In the genomic region with DNA sequence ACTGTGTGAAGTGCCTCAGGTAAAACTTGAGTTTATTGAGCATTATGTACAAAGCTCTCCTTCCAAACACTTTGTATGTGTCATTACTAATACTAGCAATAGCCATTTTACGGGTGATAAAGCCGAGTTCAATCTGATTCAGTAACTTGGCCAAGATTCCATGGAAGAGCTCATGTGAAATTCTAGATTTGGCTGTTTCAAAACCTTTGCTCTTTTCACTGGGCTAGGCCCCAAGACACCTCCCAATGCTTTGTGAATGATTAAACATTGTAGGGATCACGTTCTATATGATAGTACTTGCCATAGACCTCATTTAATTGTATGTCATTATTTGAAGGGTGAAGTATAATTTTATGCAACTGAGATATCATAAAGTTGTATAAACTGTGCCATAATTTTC, we compare ENCODE assay signal across 20 cellular contexts. TPM values are rescaled to one million over a fixed set of nuclear protein-coding genes. Genes with fewer than 3 reads are reported as not detected.
A peak's percentile ranks its signal among the peaks of the same experiment; 100 is the strongest.
DNase-seq lines count a peak whose midpoint lies in the region; ATAC-seq, FAIRE-seq and TF ChIP-seq lines count a peak whose summit lies in the region.
"Had no signal": no experiment of that assay in that cellular context is flagged by ENCODE, and none has a peak within 500 bp of the region (broad histone marks: within the 10 kb centered on the region; RNA-seq: fewer than 3 reads in every experiment).

No MANE protein-coding gene starts in this region.

- no peak overlapping the region for H3K23ac ChIP-seq in mesenchymal stem cell (ENCODE audit: low read length in 2 of 2)

- no peak overlapping the region for H2AK5ac ChIP-seq in mesenchymal stem cell (ENCODE audit: low read length, severe bottlenecking)

- intact Hi-C loops in endothelial cell of umbilical vein (cut with micrococcal nuclease), result loop anchor here (1.0 kb wide), 1 partner anchor 8 kb away; no protein-coding TSS in a partner anchor
- intact Hi-C loops in transverse colon (cut with DNase I; ENCODE audit: low total_unique reads), result no loop called here
- intact Hi-C loops in activated CD8-positive, alpha-beta T cell treated with anti-CD3 and anti-CD28 coated beads for 36 hours (cut with micrococcal nuclease), result no loop called here

- H3K27me3 Mint-ChIP-seq in activated naive CD8-positive, alpha-beta T cell treated with anti-CD3 and anti-CD28 coated beads for 36 hours, result no peaks in the 10 kb centered on the region
- H3K27me3 Mint-ChIP-seq in activated naive CD8-positive, alpha-beta T cell treated with anti-CD3 and anti-CD28 coated beads, Interleukin-2, amount 50 U/mL, for 24 hours, result no peaks in the 10 kb centered on the region
- no peaks in the 10 kb centered on the region for H3K27me3 Mint-ChIP-seq in activated CD8-positive, alpha-beta T cell treated with anti-CD3 and anti-CD28 coated beads for 36 hours
- H3K27me3 Mint-ChIP-seq: activated CD8-positive, alpha-beta memory T cell treated with anti-CD3 and anti-CD28 coated beads, Interleukin-2, amount 10 ng/mL, durations not matched to agents 7 days and 5 days; brain; CD4-positive, CD25-positive, alpha-beta regulatory T cell had no signal

- no peaks in the 10 kb centered on the region for H3K9me1 ChIP-seq in endothelial cell of umbilical vein (replicated peaks; ENCODE audit: control insufficient read depth, extremely low read depth, insufficient read depth, low read length)

- in situ Hi-C loops in transverse colon (cut with MboI; ENCODE audit: low pct_ligation_motif_present in 1 of 4, low pct_unique_long_range_greater_than_20kb in 1 of 4, low sequenced_read_pairs in 3 of 4), result no loop called here
- in situ Hi-C loops in G401 (cut with HindIII; ENCODE audit: low sequenced_read_pairs), result no loop called here

- H3K4me3 ChIP-seq in endothelial cell of umbilical vein (replicated peaks in 1 of 3; ENCODE audit: insufficient read depth in 1 of 3, low read depth in 1 of 3, low read length in 3 of 3) (no peak overlapping the region), mesenchymal stem cell (ENCODE audit: insufficient read depth in 1 of 2, low read depth in 1 of 2, low read length in 2 of 2) (peak overlapping the region in 1 of 2 experiments; percentile 17), transverse colon (no peak overlapping the region)
- H3K4me3 ChIP-seq: upper lobe of right lung had no signal

- no peaks in the 10 kb centered on the region for H3K79me1 ChIP-seq in mesenchymal stem cell (replicated peaks; ENCODE audit: low read length, poor library complexity, severe bottlenecking)

- H3K36me3 ChIP-seq in endothelial cell of umbilical vein (ENCODE audit: control insufficient read depth in 2 of 2, extremely low read depth in 1 of 2, insufficient read depth in 2 of 2, low read length in 2 of 2) (no peaks in the 10 kb centered on the region), mesenchymal stem cell (ENCODE audit: control insufficient read depth in 1 of 2, insufficient read depth in 2 of 2, low read depth in 1 of 2, low read length in 2 of 2) (no peaks in the 10 kb centered on the region), transverse colon (no peaks in the 10 kb centered on the region)
- H3K36me3 ChIP-seq: upper lobe of right lung had no signal

- H4K8ac ChIP-seq in mesenchymal stem cell (ENCODE audit: low read length), result no peak overlapping the region

- H3K36me3 Mint-ChIP-seq in activated naive CD8-positive, alpha-beta T cell treated with anti-CD3 and anti-CD28 coated beads for 36 hours, result no peaks in the 10 kb centered on the region
- no peaks in the 10 kb centered on the region for H3K36me3 Mint-ChIP-seq in activated naive CD8-positive, alpha-beta T cell treated with anti-CD3 and anti-CD28 coated beads, Interleukin-2, amount 50 U/mL, for 24 hours (ENCODE audit: low read depth)
- no peaks in the 10 kb centered on the region for H3K36me3 Mint-ChIP-seq in activated CD8-positive, alpha-beta T cell treated with anti-CD3 and anti-CD28 coated beads for 36 hours (ENCODE audit: low read depth)
- H3K36me3 Mint-ChIP-seq: brain; CD4-positive, CD25-positive, alpha-beta regulatory T cell had no signal

- DNase-seq in activated naive CD8-positive, alpha-beta T cell treated with anti-CD3 and anti-CD28 coated beads for 36 hours, result no peak
- no peak for DNase-seq in activated naive CD8-positive, alpha-beta T cell treated with anti-CD3 and anti-CD28 coated beads, Interleukin-2, amount 50 U/mL, for 24 hours
- DNase-seq in endothelial cell of umbilical vein (ENCODE audit: low read depth, low spot score) (no peak), mesenchymal stem cell (no peak), transverse colon (no peak), Kasumi-1 (lab: John Stamatoyannopoulos, UW) (no peak), G401 (ENCODE audit: low spot score) (no peak)
- no peak for DNase-seq in activated CD8-positive, alpha-beta T cell treated with anti-CD3 and anti-CD28 coated beads for 36 hours
- DNase-seq: 8988T; activated CD4-positive, alpha-beta T cell treated with anti-CD3 and anti-CD28 coated beads for 1 hour; activated CD8-positive, alpha-beta memory T cell treated with anti-CD3 and anti-CD28 coated beads, Interleukin-2, amount 10 ng/mL, durations not matched to agents 7 days and 5 days; CD4-positive, CD25-positive, alpha-beta regulatory T cell; DMS79 treated with DMSO at 0.1 percent for 48 hours; effector CD8-positive, alpha-beta T cell; foreskin melanocyte; NCI-H2081; NCI-H526 treated with DMSO at 0.1 percent for 48 hours; T-helper 9 cell; upper lobe of right lung had no signal

- dilution Hi-C loops in endothelial cell of umbilical vein (cut with MboI; ENCODE audit: extremely low pct_ligation_motif_present, low sequenced_read_pairs), result no loop called here

- H3K14ac ChIP-seq in mesenchymal stem cell (ENCODE audit: low read length in 2 of 2), result no peak overlapping the region

- H2BK15ac ChIP-seq in mesenchymal stem cell (ENCODE audit: low read depth, poor library complexity, severe bottlenecking), result no peak overlapping the region

- no peaks in the 10 kb centered on the region for H3K27me3 ChIP-seq in endothelial cell of umbilical vein (ENCODE audit: control insufficient read depth in 2 of 2, insufficient read depth in 2 of 2, low read length in 2 of 2)
- no peaks in the 10 kb centered on the region for H3K27me3 ChIP-seq in mesenchymal stem cell (ENCODE audit: control insufficient read depth in 1 of 2, insufficient read depth in 1 of 2, low read length in 2 of 2)
- no peaks in the 10 kb centered on the region for H3K27me3 ChIP-seq in transverse colon
- H3K27me3 ChIP-seq: upper lobe of right lung had no signal

- no peak overlapping the region for H2BK12ac ChIP-seq in mesenchymal stem cell (ENCODE audit: low read length in 2 of 2)

- H3K27ac Mint-ChIP-seq in activated naive CD8-positive, alpha-beta T cell treated with anti-CD3 and anti-CD28 coated beads for 36 hours, result peak overlapping the region; percentile 12
- H3K27ac Mint-ChIP-seq in activated naive CD8-positive, alpha-beta T cell treated with anti-CD3 and anti-CD28 coated beads, Interleukin-2, amount 50 U/mL, for 24 hours, result no peak overlapping the region
- no peak overlapping the region for H3K27ac Mint-ChIP-seq in activated CD8-positive, alpha-beta T cell treated with anti-CD3 and anti-CD28 coated beads for 36 hours
- H3K27ac Mint-ChIP-seq: CD4-positive, CD25-positive, alpha-beta regulatory T cell had no signal

- peak overlapping the region; percentile 17 for H3K4me2 ChIP-seq in endothelial cell of umbilical vein (ENCODE audit: insufficient read depth, low read length)
- H3K4me2 ChIP-seq in mesenchymal stem cell (ENCODE audit: low read length, poor library complexity, severe bottlenecking), result no peak overlapping the region

- H2AFZ ChIP-seq in endothelial cell of umbilical vein (ENCODE audit: low read depth, low read length), result no peak overlapping the region
- H2AFZ ChIP-seq in mesenchymal stem cell (ENCODE audit: low read depth, low read length), result no peak overlapping the region

- FAIRE-seq in endothelial cell of umbilical vein (lab: Jason Lieb, UNC), result no peak

- ATAC-seq in activated naive CD8-positive, alpha-beta T cell treated with anti-CD3 and anti-CD28 coated beads, Interleukin-2, amount 50 U/mL, for 24 hours, result no peak
- ATAC-seq in activated CD8-positive, alpha-beta T cell treated with anti-CD3 and anti-CD28 coated beads for 36 hours, result no peak
- ATAC-seq: activated CD8-positive, alpha-beta memory T cell treated with anti-CD3 and anti-CD28 coated beads, Interleukin-2, amount 10 ng/mL, durations not matched to agents 7 days and 5 days; upper lobe of right lung had no signal

- H3K27ac ChIP-seq in endothelial cell of umbilical vein (ENCODE audit: insufficient read depth, low read depth, low read length) (peak overlapping the region; percentile 7), mesenchymal stem cell (ENCODE audit: low read length, poor library complexity, severe bottlenecking) (no peak overlapping the region), transverse colon (peak overlapping the region; percentile 56 to 70 (median 64))
- H3K27ac ChIP-seq: upper lobe of right lung had no signal

- H3K18ac ChIP-seq in mesenchymal stem cell (ENCODE audit: low read depth in 1 of 2, low read length in 2 of 2), result no peak overlapping the region

- H3K79me2 ChIP-seq in endothelial cell of umbilical vein (ENCODE audit: control insufficient read depth, insufficient read depth, low read length), result no peaks in the 10 kb centered on the region

- TF ChIP-seq EP300 in transverse colon (IDR thresholded peaks at IDR 0.05; ENCODE audit: low read depth), result no peak

- H3K4me1 ChIP-seq in endothelial cell of umbilical vein (ENCODE audit: control insufficient read depth, extremely low read depth, insufficient read depth, low read length) (peaks cover 25% of the 10 kb centered on the region), mesenchymal stem cell (ENCODE audit: control insufficient read depth, insufficient read depth, low read depth, low read length) (peaks cover 2% of the 10 kb centered on the region), transverse colon (peaks cover 4 to 36% (median 14%) of the 10 kb centered on the region in 4 donors)

- H3K9ac ChIP-seq in endothelial cell of umbilical vein (replicated peaks; ENCODE audit: extremely low read depth, insufficient read depth, low read length) (no peak overlapping the region), mesenchymal stem cell (ENCODE audit: low read length) (peak overlapping the region; percentile 31)

- POLR2A ChIA-PET in endothelial cell of umbilical vein (lab: Charles Lee), result no interaction called here
- POLR2A ChIA-PET in activated CD8-positive, alpha-beta T cell treated with anti-CD3 and anti-CD28 coated beads for 36 hours (lab: Charles Lee), result interaction anchor here (0.9 to 4.2 kb wide), 3 partner anchors 9 to 17 kb away, joined by 3 to 33 read pairs (median 3); partner anchors contain the start of gene NFE2L2

- no peak overlapping the region for H4K91ac ChIP-seq in mesenchymal stem cell (ENCODE audit: low read length)

- CTCF ChIA-PET in endothelial cell of umbilical vein (lab: Charles Lee), result interaction anchor here (0.7 to 3.2 kb wide), 3 partner anchors 9 to 109 kb away, joined by 3 to 18 read pairs (median 8); partner anchors contain the start of gene NFE2L2
- CTCF ChIA-PET in activated CD8-positive, alpha-beta T cell treated with anti-CD3 and anti-CD28 coated beads for 36 hours (lab: Charles Lee), result interaction anchor here (1.0 to 3.6 kb wide), 5 partner anchors 9 to 125 kb away, joined by 3 to 14 read pairs (median 4); partner anchors contain the start of gene NFE2L2

- H3K9me3 Mint-ChIP-seq in activated naive CD8-positive, alpha-beta T cell treated with anti-CD3 and anti-CD28 coated beads for 36 hours, result no peaks in the 10 kb centered on the region
- no peaks in the 10 kb centered on the region for H3K9me3 Mint-ChIP-seq in activated naive CD8-positive, alpha-beta T cell treated with anti-CD3 and anti-CD28 coated beads, Interleukin-2, amount 50 U/mL, for 24 hours
- H3K9me3 Mint-ChIP-seq in activated CD8-positive, alpha-beta T cell treated with anti-CD3 and anti-CD28 coated beads for 36 hours, result no peaks in the 10 kb centered on the region
- H3K9me3 Mint-ChIP-seq: brain; CD4-positive, CD25-positive, alpha-beta regulatory T cell had no signal

- no peak overlapping the region for H2BK120ac ChIP-seq in mesenchymal stem cell (ENCODE audit: low read depth, low read length)

- H3K4me1 Mint-ChIP-seq in activated naive CD8-positive, alpha-beta T cell treated with anti-CD3 and anti-CD28 coated beads for 36 hours, result peaks cover 36% of the 10 kb centered on the region
- peaks cover 26% of the 10 kb centered on the region for H3K4me1 Mint-ChIP-seq in activated naive CD8-positive, alpha-beta T cell treated with anti-CD3 and anti-CD28 coated beads, Interleukin-2, amount 50 U/mL, for 24 hours
- H3K4me1 Mint-ChIP-seq in activated CD8-positive, alpha-beta T cell treated with anti-CD3 and anti-CD28 coated beads for 36 hours (ENCODE audit: low read depth), result peaks cover 35% of the 10 kb centered on the region

- H3K4ac ChIP-seq in mesenchymal stem cell (ENCODE audit: low read depth in 1 of 2, low read length in 2 of 2), result no peak overlapping the region

- no peak overlapping the region for H2BK5ac ChIP-seq in mesenchymal stem cell (ENCODE audit: low read depth, low read length, poor library complexity, severe bottlenecking)

- BruUV-seq in endothelial cell of umbilical vein (replicated peaks; lab: Mats Ljungman, UMichigan), result no TSS peak

- TF ChIP-seq POLR2A in endothelial cell of umbilical vein (IDR thresholded peaks at IDR 0.05; ENCODE audit: low read depth, low read length), result no peak
- no peak for TF ChIP-seq POLR2A in transverse colon (IDR thresholded peaks at IDR 0.05)

- H3K4me3 Mint-ChIP-seq in activated naive CD8-positive, alpha-beta T cell treated with anti-CD3 and anti-CD28 coated beads for 36 hours, result no peak overlapping the region
- no peak overlapping the region for H3K4me3 Mint-ChIP-seq in activated naive CD8-positive, alpha-beta T cell treated with anti-CD3 and anti-CD28 coated beads, Interleukin-2, amount 50 U/mL, for 24 hours
- H3K4me3 Mint-ChIP-seq in activated CD8-positive, alpha-beta T cell treated with anti-CD3 and anti-CD28 coated beads for 36 hours, result no peak overlapping the region
- H3K4me3 Mint-ChIP-seq: activated CD8-positive, alpha-beta memory T cell treated with anti-CD3 and anti-CD28 coated beads, Interleukin-2, amount 10 ng/mL, durations not matched to agents 7 days and 5 days; CD4-positive, CD25-positive, alpha-beta regulatory T cell had no signal

- H4K20me1 ChIP-seq in endothelial cell of umbilical vein (replicated peaks; ENCODE audit: control insufficient read depth, extremely low read depth, insufficient read depth, low read length), result no peaks in the 10 kb centered on the region

- 92% methylated on average over 2 of the region's 3 CpGs for WGBS in mesenchymal stem cell
- 40 to 60% methylated on average over 3 of the region's 3 CpGs for WGBS in transverse colon (ENCODE audit: low coverage in 1 of 2), 2 donors

- no peaks in the 10 kb centered on the region for H3K9me3 ChIP-seq in endothelial cell of umbilical vein (replicated peaks; ENCODE audit: control insufficient read depth, insufficient read depth, low read length)
- H3K9me3 ChIP-seq in mesenchymal stem cell (ENCODE audit: control insufficient read depth, low read length), result no peaks in the 10 kb centered on the region
- no peaks in the 10 kb centered on the region for H3K9me3 ChIP-seq in transverse colon
- H3K9me3 ChIP-seq: upper lobe of right lung had no signal

- TF ChIP-seq CTCF in endothelial cell of umbilical vein (IDR thresholded peaks at IDR 0.05; ENCODE audit: extremely low read depth in 1 of 2, insufficient read depth in 1 of 2, low read depth in 1 of 2, low read length in 2 of 2), result no peak
- no peak for TF ChIP-seq CTCF in transverse colon (IDR thresholded peaks at IDR 0.05)
- no peak for TF ChIP-seq CTCF in activated CD8-positive, alpha-beta T cell treated with anti-CD3 and anti-CD28 coated beads for 36 hours (IDR thresholded peaks at IDR 0.05)

RNA-seq across cellular contexts. Expression of gene NFE2L2, which starts 8.9 kb away (rescaled TPM):
- total RNA-seq in activated naive CD8-positive, alpha-beta T cell treated with anti-CD3 and anti-CD28 coated beads for 36 hours, result 10 to 100 TPM; 68.3 to 70.3 TPM
- 59.5 and 66.2 TPM in 2 replicates for total RNA-seq in endothelial cell of umbilical vein
- 57.1 and 63.1 TPM in 2 replicates for polyA plus RNA-seq in endothelial cell of umbilical vein
- polyA plus RNA-seq in endothelial cell of umbilical vein (2011; cell fraction: cytosol; rRNA removed), result 67.6 and 71.3 TPM in 2 replicates
- 89.9 and 99.1 TPM in 2 replicates for polyA plus RNA-seq in endothelial cell of umbilical vein (2011; cell fraction: nucleus; rRNA removed)
- 63.3 and 69.1 TPM in 2 replicates for polyA plus RNA-seq in endothelial cell of umbilical vein (2012)
- 92.6 and 103 TPM in 2 replicates for polyA minus RNA-seq in endothelial cell of umbilical vein
- polyA minus RNA-seq in endothelial cell of umbilical vein (2011; cell fraction: cytosol; rRNA and poly(A)+ RNA removed), result 74.1 TPM
- 76.5 and 104 TPM in 2 replicates for polyA minus RNA-seq in endothelial cell of umbilical vein (2011; cell fraction: nucleus; rRNA and poly(A)+ RNA removed)
- 73.3 TPM for polyA plus RNA-seq in mesenchymal stem cell (2013, experiment 1 of 2)
- polyA plus RNA-seq in mesenchymal stem cell (2013, experiment 2 of 2), result 78.2 TPM
- total RNA-seq in transverse colon, result 100 to 1,000 TPM in 1 of 4 donors, 10 to 100 TPM in 3; 41.6 to 105 (median 65.2) TPM
- 60.8 and 67.9 TPM in 2 replicates for total RNA-seq in G401 (2014; rRNA removed; shearing (Covaris generic))
- total RNA-seq in activated CD8-positive, alpha-beta T cell treated with anti-CD3 and anti-CD28 coated beads for 36 hours, result 10 to 100 TPM; 57.3 to 57.6 TPM
